In the genomic region with DNA sequence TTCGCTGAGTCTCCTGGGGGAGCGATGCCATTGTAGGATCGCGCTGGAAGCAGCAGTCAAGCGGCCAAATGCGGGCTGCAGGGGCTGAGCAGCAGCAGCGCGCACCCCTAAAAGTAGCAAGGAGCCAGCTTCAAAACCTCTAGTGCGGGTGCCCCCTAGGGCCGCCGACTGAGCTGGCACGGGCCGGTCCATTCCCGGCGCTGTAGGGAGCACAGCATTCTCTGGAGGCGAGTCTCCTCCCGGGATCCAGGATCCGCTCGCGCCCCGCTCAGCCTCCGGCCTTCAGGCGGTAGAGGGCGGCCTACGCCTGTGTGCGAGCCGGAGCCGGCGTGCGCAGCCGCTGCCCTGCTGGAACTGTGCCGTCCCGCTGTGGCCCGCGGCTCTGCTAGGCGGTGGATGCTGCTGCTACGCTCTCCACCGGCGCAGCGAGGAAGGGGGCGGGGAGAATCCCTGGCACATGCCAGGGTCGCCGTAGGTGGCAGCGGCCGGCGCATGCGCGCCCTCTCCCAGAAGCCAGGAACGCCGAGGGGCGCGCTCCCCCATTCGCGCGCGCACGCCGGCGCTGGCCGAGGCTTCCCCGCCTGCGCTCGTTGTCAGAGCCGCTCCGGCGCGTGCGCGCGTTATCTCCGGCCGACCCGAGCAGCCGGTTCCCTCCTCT, we compare ENCODE assay signal across 8 cellular contexts. TPM values are rescaled to one million over a fixed set of nuclear protein-coding genes. Genes with fewer than 3 reads are reported as not detected.
DNase-seq lines count a peak whose midpoint lies in the region; ATAC-seq and TF ChIP-seq lines count a peak whose summit lies in the region.

A gene (plus strand): TSS at position 542 of the 658 bp plus-strand sequence. CDS start 148,834 bp downstream, outside the sequence.

- H3K9me3 Mint-ChIP-seq in naive B cell = no peaks in the 10 kb centered on the region
- H3K9me3 Mint-ChIP-seq in stimulated activated memory B cell treated with anti-CD40 and anti-IgM and Interleukin-4, amounts not matched to agents 10 μg/mL and 1 μg/mL and 100 μg/mL, for 72 hours = no peaks in the 10 kb centered on the region

- H3K36me3 Mint-ChIP-seq in naive B cell = no peaks in the 10 kb centered on the region
- no peaks in the 10 kb centered on the region for H3K36me3 Mint-ChIP-seq in stimulated activated memory B cell treated with anti-CD40 and anti-IgM and Interleukin-4, amounts not matched to agents 10 μg/mL and 1 μg/mL and 100 μg/mL, for 72 hours

- H3K4me1 Mint-ChIP-seq in naive B cell = peaks cover 15 to 39% (median 17%) of the 10 kb centered on the region in 3 donors
- peaks cover 38% of the 10 kb centered on the region for H3K4me1 Mint-ChIP-seq in stimulated activated memory B cell treated with anti-CD40 and anti-IgM and Interleukin-4, amounts not matched to agents 10 μg/mL and 1 μg/mL and 100 μg/mL, for 72 hours

- H3K4me3 Mint-ChIP-seq in naive B cell = peak within 1 kb of the TSS; percentile 94 to 99 (median 99)
- peak within 1 kb of the TSS; percentile 95 for H3K4me3 Mint-ChIP-seq in stimulated activated memory B cell treated with anti-CD40 and anti-IgM and Interleukin-4, amounts not matched to agents 10 μg/mL and 1 μg/mL and 100 μg/mL, for 72 hours

- DNase-seq in ELF-1 (ENCODE audit: low read depth, low spot score) (peak; percentile 97), GOT3 (lab: John Stamatoyannopoulos, UW) (peak; percentile 80), RPMI8226 (peak; percentile 95), fibroblast of gingiva (ENCODE audit: low read depth) (peak; percentile 98), naive B cell (peak; percentile 93)
- peak; percentile 90 to 94 for DNase-seq in activated T-helper 1 cell treated with anti-CD3 and anti-CD28 coated beads, Interleukin-2, amount 50 U/mL, for 16 hours (ENCODE audit: low read depth in 1 of 2, low spot score in 1 of 2)

- H3K27ac Mint-ChIP-seq in naive B cell = peak within 1 kb of the TSS; percentile 96 to 100 (median 98)
- peak within 1 kb of the TSS; percentile 99 for H3K27ac Mint-ChIP-seq in stimulated activated memory B cell treated with anti-CD40 and anti-IgM and Interleukin-4, amounts not matched to agents 10 μg/mL and 1 μg/mL and 100 μg/mL, for 72 hours

- peak; percentile 78 to 87 for ATAC-seq in naive B cell (ENCODE audit: low read depth in 2 of 2)
- ATAC-seq in stimulated activated memory B cell treated with anti-CD40 and anti-IgM and Interleukin-4, amounts not matched to agents 10 μg/mL and 1 μg/mL and 100 μg/mL, for 72 hours = peak; percentile 97

- no peaks in the 10 kb centered on the region for H3K27me3 Mint-ChIP-seq in naive B cell
- no peaks in the 10 kb centered on the region for H3K27me3 Mint-ChIP-seq in stimulated activated memory B cell treated with anti-CD40 and anti-IgM and Interleukin-4, amounts not matched to agents 10 μg/mL and 1 μg/mL and 100 μg/mL, for 72 hours

- peak; percentile 85 for TF ChIP-seq CTCF in LNCAP (IDR thresholded peaks at IDR 0.05)

RNA-seq across cellular contexts. Expression of the gene that starts here (rescaled TPM):
- polyA plus RNA-seq in naive B cell (ENCODE audit: low read depth in 6 of 6) = 10 to 100 TPM in 5 of 6 donors, 1 to 10 TPM in 1; 5.7 to 22.8 (median 16.2) TPM

Comparison
In these comparisons a context has a peak if more than half of its experiments do, and no peak if none do; other contexts are left out.
1. Peak in every context shown above with its lines: DNase-seq and ATAC-seq.